32 cellular contexts compared by ENCODE assay signal in genomic region chr17:16120937-16121336, GRCh38.
"Had no signal": no experiment of that assay in that cellular context is flagged by ENCODE, and none has a peak within 500 bp of the region (broad histone marks: within the 10 kb centered on the region; RNA-seq: fewer than 3 reads in every experiment).

No MANE protein-coding gene starts in this region.

- DNase-seq: activated B cell treated with CpG ODN at 0.5 μM for 24 hours; activated CD4-positive, alpha-beta memory T cell treated with anti-CD3 and anti-CD28 coated beads for 36 hours; activated CD4-positive, alpha-beta T cell treated with anti-CD3 and anti-CD28 coated beads for 48 hours; activated CD4-positive, alpha-beta T cell treated with anti-CD3 and anti-CD28 coated beads, Interleukin-2, amount 50 U/mL, for 1 hour; activated CD4-positive, alpha-beta T cell treated with anti-CD3 and anti-CD28 coated beads, Interleukin-2, amount 50 U/mL, for 4 hours; activated CD4-positive, CD25-positive, alpha-beta regulatory T cell treated with anti-CD3 and anti-CD28 coated beads, Interleukin-2, amount 50 U/mL, for 72 hours; activated CD8-positive, alpha-beta memory T cell treated with anti-CD3 and anti-CD28 coated beads, Interleukin-2, amount 50 U/mL, for 4 hours; activated CD8-positive, alpha-beta T cell treated with anti-CD3 and anti-CD28 coated beads for 36 hours; activated effector memory CD4-positive, alpha-beta T cell treated with anti-CD3 and anti-CD28 coated beads, Interleukin-2, amount 50 U/mL, for 16 hours; activated gamma-delta T cell treated with Interleukin-2 at 50 U/mL for 16 hours; activated naive CD4-positive, alpha-beta T cell; activated naive CD4-positive, alpha-beta T cell treated with anti-CD3 and anti-CD28 coated beads for 36 hours; activated naive CD4-positive, alpha-beta T cell treated with anti-CD3 and anti-CD28 coated beads, Interleukin-2, amount 50 U/mL, for 16 hours; activated naive CD8-positive, alpha-beta T cell treated with anti-CD3 and anti-CD28 coated beads for 36 hours; activated T-cell treated with anti-CD3 and anti-CD28 coated beads for 4 hours; activated T-cell treated with anti-CD3 and anti-CD28 coated beads, Interleukin-2, amount 50 U/mL, for 1 hour; activated T-cell treated with anti-CD3 and anti-CD28 coated beads, Interleukin-2, amount 50 U/mL, for 4 hours; activated T-cell treated with anti-CD3 and anti-CD28 coated beads, Interleukin-2, amount 50 U/mL, for 72 hours; adrenal gland; amniotic stem cell; aorta; body of pancreas; brain microvascular endothelial cell; central memory CD4-positive, alpha-beta T cell; T-cell; T-helper 2 cell; T-helper 9 cell had no signal

- H3K27ac Mint-ChIP-seq: activated B cell treated with CpG ODN at 0.5 μM for 24 hours; activated CD4-positive, alpha-beta memory T cell treated with anti-CD3 and anti-CD28 coated beads for 36 hours; activated CD8-positive, alpha-beta T cell treated with anti-CD3 and anti-CD28 coated beads for 36 hours; activated naive CD4-positive, alpha-beta T cell treated with anti-CD3 and anti-CD28 coated beads for 36 hours; activated naive CD8-positive, alpha-beta T cell treated with anti-CD3 and anti-CD28 coated beads for 36 hours; activated T-helper 1 cell treated with anti-CD3 and anti-CD28 coated beads, Interleukin-12 subunit alpha, Interleukin-12 subunit beta, Interleukin-2, Interleukin-4 antibody, amounts not matched to agents 30 ng/mL and 10 ng/mL and 1 ng/mL, durations not matched to agents 14 hours and 24 hours and 36 hours; T-helper 2 cell treated with Interferon-gamma antibody and Interleukin-4, amounts not matched to agents 5 μg/mL and 100 μg/mL, for 36 hours had no signal

- H3K4me1 Mint-ChIP-seq: activated B cell treated with CpG ODN at 0.5 μM for 24 hours; activated naive CD8-positive, alpha-beta T cell treated with anti-CD3 and anti-CD28 coated beads for 36 hours had no signal

- H3K4me3 Mint-ChIP-seq: activated B cell treated with CpG ODN at 0.5 μM for 24 hours; activated CD4-positive, alpha-beta memory T cell treated with anti-CD3 and anti-CD28 coated beads for 36 hours; activated CD8-positive, alpha-beta T cell treated with anti-CD3 and anti-CD28 coated beads for 36 hours; activated naive CD4-positive, alpha-beta T cell treated with anti-CD3 and anti-CD28 coated beads for 36 hours; activated naive CD8-positive, alpha-beta T cell treated with anti-CD3 and anti-CD28 coated beads for 36 hours; activated T-cell treated with anti-CD3 and anti-CD28 coated beads, Interleukin-2, amount 50 U/mL, for 4 hours; activated T-cell treated with anti-CD3 and anti-CD28 coated beads, Interleukin-2, amount 50 U/mL, for 72 hours; activated T-helper 1 cell treated with anti-CD3 and anti-CD28 coated beads, Interleukin-12 subunit alpha, Interleukin-12 subunit beta, Interleukin-2, Interleukin-4 antibody, amounts not matched to agents 30 ng/mL and 10 ng/mL and 1 ng/mL, durations not matched to agents 14 hours and 24 hours and 36 hours; activated T-helper 17 cell treated with anti-CD3 and anti-CD28 coated beads, Interleukin-2, amount 50 U/mL, for 72 hours; T-cell; T-helper 2 cell treated with Interferon-gamma antibody and Interleukin-4, amounts not matched to agents 5 μg/mL and 100 μg/mL, for 36 hours had no signal

- H3K9me3 ChIP-seq: adrenal gland, body of pancreas, breast epithelium had no signal

- H3K27me3 Mint-ChIP-seq: activated B cell treated with CpG ODN at 0.5 μM for 24 hours; activated CD4-positive, alpha-beta memory T cell treated with anti-CD3 and anti-CD28 coated beads for 36 hours; activated CD8-positive, alpha-beta T cell treated with anti-CD3 and anti-CD28 coated beads for 36 hours; activated naive CD8-positive, alpha-beta T cell treated with anti-CD3 and anti-CD28 coated beads for 36 hours; activated T-helper 17 cell treated with anti-CD3 and anti-CD28 coated beads, Interleukin-2, amount 50 U/mL, for 72 hours; T-cell had no signal

- ATAC-seq: activated CD8-positive, alpha-beta T cell treated with anti-CD3 and anti-CD28 coated beads for 36 hours; activated naive CD4-positive, alpha-beta T cell treated with anti-CD3 and anti-CD28 coated beads, Interleukin-2, amount 50 U/mL, for 72 hours; activated T-cell treated with anti-CD3 and anti-CD28 coated beads, Interleukin-2, amount 50 U/mL, for 4 hours; activated T-cell treated with anti-CD3 and anti-CD28 coated beads, Interleukin-2, amount 50 U/mL, for 72 hours; activated T-helper 17 cell treated with anti-CD3 and anti-CD28 coated beads, Interleukin-2, amount 50 U/mL, for 72 hours; body of pancreas; T-cell had no signal
